Comparison of ENCODE assay signal across 8 cellular contexts in genomic region chr20:43942661-43943285, GRCh38. TPM values are rescaled to one million over a fixed set of nuclear protein-coding genes. Genes with fewer than 3 reads are reported as not detected.
DNase-seq lines count a peak whose midpoint lies in the region; ATAC-seq lines count a peak whose summit lies in the region.

No MANE protein-coding gene starts in this region.

- H4K8ac ChIP-seq in mesenchymal stem cell (ENCODE audit: low read length): no peak overlapping the region

- H3K79me1 ChIP-seq in mesenchymal stem cell (replicated peaks; ENCODE audit: low read length, poor library complexity, severe bottlenecking): no peaks in the 10 kb centered on the region

- H3K27ac ChIP-seq in mesenchymal stem cell (ENCODE audit: low read length, poor library complexity, severe bottlenecking): no peak overlapping the region

- peak overlapping the region; percentile 43 for H3K4me3 Mint-ChIP-seq in activated T-helper 2 cell treated with anti-CD3 and anti-CD28 coated beads, Interferon-gamma antibody, Interleukin-2, Interleukin-4, amounts not matched to agents 10 μg/mL and 5 μg/mL and 100 μg/mL, durations not matched to agents 14 hours and 24 hours and 36 hours (ENCODE audit: low read depth)

- H4K91ac ChIP-seq in mesenchymal stem cell (ENCODE audit: low read length): peak overlapping the region; percentile 34

- H3K23ac ChIP-seq in mesenchymal stem cell (ENCODE audit: low read length in 2 of 2): no peak overlapping the region

- H3K14ac ChIP-seq in mesenchymal stem cell (ENCODE audit: low read length in 2 of 2): peak overlapping the region in 1 of 2 experiments; percentile 45

- H3K4me3 ChIP-seq in mesenchymal stem cell (ENCODE audit: insufficient read depth in 1 of 2, low read depth in 1 of 2, low read length in 2 of 2): no peak overlapping the region

- peak overlapping the region; percentile 15 to 92 for H3K18ac ChIP-seq in mesenchymal stem cell (ENCODE audit: low read depth in 1 of 2, low read length in 2 of 2)

- peaks cover 24% of the 10 kb centered on the region for H3K4me1 ChIP-seq in mesenchymal stem cell (ENCODE audit: control insufficient read depth, insufficient read depth, low read depth, low read length)

- no peak overlapping the region for H2BK15ac ChIP-seq in mesenchymal stem cell (ENCODE audit: low read depth, poor library complexity, severe bottlenecking)

- H3K27me3 ChIP-seq in mesenchymal stem cell (ENCODE audit: control insufficient read depth in 1 of 2, insufficient read depth in 1 of 2, low read length in 2 of 2): peaks cover 0 to 9% of the 10 kb centered on the region in 2 experiments

- no peaks in the 10 kb centered on the region for H3K9me3 ChIP-seq in mesenchymal stem cell (ENCODE audit: control insufficient read depth, low read length)

- no peak overlapping the region for H3K4me2 ChIP-seq in mesenchymal stem cell (ENCODE audit: low read length, poor library complexity, severe bottlenecking)

- WGBS in mesenchymal stem cell: 52% methylated on average over 8 of the region's 9 CpGs

- H3K27me3 Mint-ChIP-seq in activated T-helper 2 cell treated with anti-CD3 and anti-CD28 coated beads, Interferon-gamma antibody, Interleukin-2, Interleukin-4, amounts not matched to agents 10 μg/mL and 5 μg/mL and 100 μg/mL, durations not matched to agents 14 hours and 24 hours and 36 hours (ENCODE audit: low read depth): peaks cover 21% of the 10 kb centered on the region

- peak overlapping the region; percentile 42 for H2AK5ac ChIP-seq in mesenchymal stem cell (ENCODE audit: low read length, severe bottlenecking)

- peak overlapping the region in 1 of 2 experiments; percentile 87 for H3K4ac ChIP-seq in mesenchymal stem cell (ENCODE audit: low read depth in 1 of 2, low read length in 2 of 2)

- peak overlapping the region; percentile 69 for H2BK120ac ChIP-seq in mesenchymal stem cell (ENCODE audit: low read depth, low read length)

- peak overlapping the region; percentile 71 for H3K9ac ChIP-seq in mesenchymal stem cell (ENCODE audit: low read length)

- no peak overlapping the region for H2BK5ac ChIP-seq in mesenchymal stem cell (ENCODE audit: low read depth, low read length, poor library complexity, severe bottlenecking)

- intact Hi-C loops in activated T-helper 2 cell treated with anti-CD3 and anti-CD28 coated beads, Interferon-gamma antibody, Interleukin-2, Interleukin-4, amounts not matched to agents 10 μg/mL and 5 μg/mL and 100 μg/mL, durations not matched to agents 14 hours and 24 hours and 36 hours (cut with micrococcal nuclease): loop anchor here (1.0 to 2.0 kb wide), 2 partner anchors 8 to 18 kb away; no protein-coding TSS in a partner anchor

- peak overlapping the region; percentile 87 to 92 for H2BK12ac ChIP-seq in mesenchymal stem cell (ENCODE audit: low read length in 2 of 2)

- no peaks in the 10 kb centered on the region for H3K9me3 Mint-ChIP-seq in activated T-helper 2 cell treated with anti-CD3 and anti-CD28 coated beads, Interferon-gamma antibody, Interleukin-2, Interleukin-4, amounts not matched to agents 10 μg/mL and 5 μg/mL and 100 μg/mL, durations not matched to agents 14 hours and 24 hours and 36 hours

- peaks cover 69% of the 10 kb centered on the region for H3K4me1 Mint-ChIP-seq in activated T-helper 2 cell treated with anti-CD3 and anti-CD28 coated beads, Interferon-gamma antibody, Interleukin-2, Interleukin-4, amounts not matched to agents 10 μg/mL and 5 μg/mL and 100 μg/mL, durations not matched to agents 14 hours and 24 hours and 36 hours (ENCODE audit: low read depth)

- no peak overlapping the region for H2AFZ ChIP-seq in mesenchymal stem cell (ENCODE audit: low read depth, low read length)

- H3K36me3 ChIP-seq in mesenchymal stem cell (ENCODE audit: control insufficient read depth in 1 of 2, insufficient read depth in 2 of 2, low read depth in 1 of 2, low read length in 2 of 2): no peaks in the 10 kb centered on the region

- no peaks in the 10 kb centered on the region for H3K36me3 Mint-ChIP-seq in activated T-helper 2 cell treated with anti-CD3 and anti-CD28 coated beads, Interferon-gamma antibody, Interleukin-2, Interleukin-4, amounts not matched to agents 10 μg/mL and 5 μg/mL and 100 μg/mL, durations not matched to agents 14 hours and 24 hours and 36 hours (ENCODE audit: low read depth)

- DNase-seq in ELR (ENCODE audit: low read depth): peak; percentile 85
- peak; percentile 87 for DNase-seq in MV-4-11 (lab: John Stamatoyannopoulos, UW)
- DNase-seq in activated T-helper 2 cell treated with anti-CD3 and anti-CD28 coated beads, Interferon-gamma antibody, Interleukin-2, Interleukin-4, amounts not matched to agents 10 μg/mL and 5 μg/mL and 100 μg/mL, durations not matched to agents 14 hours and 24 hours and 36 hours (ENCODE audit: low spot score): peak; percentile 26
- peak; percentile 81 for DNase-seq in mesenchymal stem cell
- no peak for DNase-seq in NCI-H1048 (lab: John Stamatoyannopoulos, UW)
- no peak for DNase-seq in NCI-H2171 (lab: John Stamatoyannopoulos, UW)
- no peak for DNase-seq in activated CD4-positive, CD25-positive, alpha-beta regulatory T cell treated with anti-CD3 and anti-CD28 coated beads, Interleukin-2, amount 50 U/mL, for 72 hours

- peak overlapping the region; percentile 73 for H3K27ac Mint-ChIP-seq in activated T-helper 2 cell treated with anti-CD3 and anti-CD28 coated beads, Interferon-gamma antibody, Interleukin-2, Interleukin-4, amounts not matched to agents 10 μg/mL and 5 μg/mL and 100 μg/mL, durations not matched to agents 14 hours and 24 hours and 36 hours

- ATAC-seq in GM21360 (IDR thresholded peaks at IDR 0.05; ENCODE audit: unreplicated experiment): peak; percentile 30

RNA-seq across cellular contexts. Expression of gene TOX2, which starts 28.1 kb away (rescaled TPM):
- total RNA-seq in activated T-helper 2 cell treated with anti-CD3 and anti-CD28 coated beads, Interferon-gamma antibody, Interleukin-2, Interleukin-4, amounts not matched to agents 10 μg/mL and 5 μg/mL and 100 μg/mL, durations not matched to agents 14 hours and 24 hours and 36 hours: 2.4 and 3.0 TPM in 2 replicates
- 170 TPM for polyA plus RNA-seq in mesenchymal stem cell (2013, experiment 1 of 2)
- polyA plus RNA-seq in mesenchymal stem cell (2013, experiment 2 of 2): 164 TPM

Comparison
In these comparisons a context has a peak if more than half of its experiments do, and no peak if none do; other contexts are left out.
1. DNase-seq: peak in ELR (single experiment), MV-4-11 (single experiment), activated T-helper 2 cell treated with anti-CD3 and anti-CD28 coated beads, Interferon-gamma antibody, Interleukin-2, Interleukin-4, amounts not matched to agents 10 μg/mL and 5 μg/mL and 100 μg/mL, durations not matched to agents 14 hours and 24 hours and 36 hours (single experiment) and mesenchymal stem cell (single experiment); none in NCI-H1048 (single experiment), NCI-H2171 (single experiment) and activated CD4-positive, CD25-positive, alpha-beta regulatory T cell treated with anti-CD3 and anti-CD28 coated beads, Interleukin-2, amount 50 U/mL, for 72 hours (single experiment).